Comparison of ENCODE assay signal across 13 cellular contexts in genomic region chr1:66676616-66677298, GRCh38.
A peak's percentile ranks its signal among the peaks of the same experiment; 100 is the strongest.
DNase-seq lines count a peak whose midpoint lies in the region; ATAC-seq, FAIRE-seq and TF ChIP-seq lines count a peak whose summit lies in the region.
"Had no signal": no experiment of that assay in that cellular context is flagged by ENCODE, and none has a peak within 500 bp of the region (broad histone marks: within the 10 kb centered on the region; RNA-seq: fewer than 3 reads in every experiment).

No MANE protein-coding gene starts in this region.

- peak overlapping the region; percentile 32; the same call in 1 of the 2 replicates for H3K4me2 ChIP-seq in SK-N-SH
- H3K4me2 ChIP-seq: BLaER1 treated with 17β-estradiol and CSF1 and Interleukin-3, amounts not matched to agents 10 nM and 100 nM had no signal

- peak overlapping the region; percentile 56; the same call in 1 of the 2 replicates for H3K9ac ChIP-seq in SK-N-SH
- H3K9ac ChIP-seq: BLaER1 treated with 17β-estradiol and CSF1 and Interleukin-3, amounts not matched to agents 10 nM and 100 nM had no signal

- FAIRE-seq in pancreas (lab: Jason Lieb, UNC) = no peak

- no peaks in the 10 kb centered on the region for H3K9me3 ChIP-seq in SK-N-SH
- no peaks in the 10 kb centered on the region for H3K9me3 ChIP-seq in pancreas
- H3K9me3 ChIP-seq: BLaER1 treated with 17β-estradiol and CSF1 and Interleukin-3, amounts not matched to agents 10 nM and 100 nM; right lobe of liver had no signal

- H3K27ac ChIP-seq in SK-N-SH (ENCODE audit: low read depth in 2 of 2, low read length in 1 of 2) (peak overlapping the region in 1 of 2 experiments; percentile 95; a peak in 3 of 4 replicates), pancreas (no peak overlapping the region)
- H3K27ac ChIP-seq: BLaER1 treated with 17β-estradiol and CSF1 and Interleukin-3, amounts not matched to agents 10 nM and 100 nM; right lobe of liver; VCaP had no signal

- intact Hi-C loops in pancreas (cut with DNase I) = no loop called here

- peaks cover 33% of the 10 kb centered on the region for H3F3A ChIP-seq in SK-N-SH (replicated peaks; ENCODE audit: insufficient read depth)

- H3K9me2 ChIP-seq in SK-N-SH = no peaks in the 10 kb centered on the region

- no peak for TF ChIP-seq CTCF in AG09309 (IDR thresholded peaks at IDR 0.05; ENCODE audit: control insufficient read depth, insufficient read depth, low read depth, low read length, missing control alignments)
- no peak for TF ChIP-seq CTCF in SK-N-SH (IDR thresholded peaks at IDR 0.05)
- TF ChIP-seq CTCF in fibroblast of villous mesenchyme (IDR thresholded peaks at IDR 0.05; ENCODE audit: insufficient read depth, low read depth, low read length) = no peak
- TF ChIP-seq CTCF in pancreas (IDR thresholded peaks at IDR 0.05) = no peak

- DNase-seq in AG09309 (ENCODE audit: low read depth) (peak; percentile 87), SK-N-SH (no peak), fibroblast of villous mesenchyme (ENCODE audit: low read depth) (peak; percentile 94), pancreas (no peak), NCI-H82 (lab: John Stamatoyannopoulos, UW) (no peak), cerebellar nuclear complex (lab: John Stamatoyannopoulos, UW) (no peak)
- DNase-seq in effector CD8-positive, alpha-beta T cell (lab: John Stamatoyannopoulos, UW) = no peak
- DNase-seq: effector memory CD8-positive, alpha-beta T cell; right lobe of liver had no signal

- TF ChIP-seq EP300 in SK-N-SH (IDR thresholded peaks at IDR 0.05; ENCODE audit: borderline replicate concordance in 1 of 2, low read depth in 1 of 2, low read length in 1 of 2) = no peak

- H3K27me3 ChIP-seq in SK-N-SH (ENCODE audit: insufficient read depth) (no peaks in the 10 kb centered on the region), pancreas (no peaks in the 10 kb centered on the region)
- H3K27me3 ChIP-seq: BLaER1 treated with 17β-estradiol and CSF1 and Interleukin-3, amounts not matched to agents 10 nM and 100 nM; right lobe of liver had no signal

- H2AFZ ChIP-seq in SK-N-SH (ENCODE audit: low read depth) = peak overlapping the region; percentile 47

- ATAC-seq in pancreas = peak in 3 of 4 donors; percentile 42 to 57 (median 56)
- ATAC-seq in HG02588 (IDR thresholded peaks at IDR 0.05; ENCODE audit: unreplicated experiment) = no peak
- ATAC-seq: effector memory CD8-positive, alpha-beta T cell; left lobe of liver; right lobe of liver had no signal

- H3K4me1 ChIP-seq in SK-N-SH (ENCODE audit: control insufficient read depth in 1 of 2, insufficient read depth in 2 of 2, low read depth in 1 of 2, low read length in 1 of 2) (peaks cover 0 to 26% of the 10 kb centered on the region in 2 experiments; a peak in 2 of 4 replicates), pancreas (no peaks in the 10 kb centered on the region)
- H3K4me1 ChIP-seq: right lobe of liver had no signal

- no peaks in the 10 kb centered on the region for H3K79me2 ChIP-seq in SK-N-SH (ENCODE audit: insufficient read depth)

- POLR2A ChIA-PET in SK-N-SH (lab: Yijun Ruan, JAX) = no interaction called here

- no peaks in the 10 kb centered on the region for H4K20me1 ChIP-seq in SK-N-SH (ENCODE audit: insufficient read depth)
- H4K20me1 ChIP-seq: BLaER1 treated with 17β-estradiol and CSF1 and Interleukin-3, amounts not matched to agents 10 nM and 100 nM had no signal

- WGBS in SK-N-SH (ENCODE audit: low lambda C conversion rate) = 32% methylated on average over 3 of the region's 3 CpGs
- WGBS in pancreas, 2 donors = 60 to 62% methylated on average over 3 of the region's 3 CpGs

- no peak for TF ChIP-seq RAD21 in SK-N-SH (IDR thresholded peaks at IDR 0.05; ENCODE audit: low read length)

- CTCF ChIA-PET in SK-N-SH (lab: Yijun Ruan, JAX) = interaction anchor here (0.7 kb wide), 1 partner anchor 19 kb away, joined by 3 read pairs; no protein-coding TSS in a partner anchor

- H3K4me3 ChIP-seq in AG09309 (ENCODE audit: control insufficient read depth, low read depth, low read length) (no peak overlapping the region), SK-N-SH (ENCODE audit: low read depth in 2 of 2, low read length in 1 of 2) (no peak overlapping the region; a peak in 1 of 4 replicates), fibroblast of villous mesenchyme (ENCODE audit: low read depth, low read length) (no peak overlapping the region), pancreas (no peak overlapping the region)
- H3K4me3 ChIP-seq: BLaER1 treated with 17β-estradiol and CSF1 and Interleukin-3, amounts not matched to agents 10 nM and 100 nM; right lobe of liver had no signal

- H3K36me3 ChIP-seq in SK-N-SH (replicated peaks in 1 of 2; ENCODE audit: control insufficient read depth in 1 of 2, insufficient read depth in 2 of 2, low read length in 1 of 2) = peaks cover 20 to 71% of the 10 kb centered on the region in 2 experiments
- no peaks in the 10 kb centered on the region for H3K36me3 ChIP-seq in pancreas
- H3K36me3 ChIP-seq: BLaER1 treated with 17β-estradiol and CSF1 and Interleukin-3, amounts not matched to agents 10 nM and 100 nM; right lobe of liver had no signal

TF ChIP-seq in SK-N-SH, 30 proteins besides CTCF, POLR2A, EP300 and RAD21:
- TF ChIP-seq ZBTB33 (IDR thresholded peaks at IDR 0.05; ENCODE audit: borderline replicate concordance, low read depth) (no peak), NRF1 (IDR thresholded peaks at IDR 0.05; ENCODE audit: low read depth, low read length) (no peak), TCF12 (IDR thresholded peaks at IDR 0.05) (peak; percentile 41), FOSL2 (IDR thresholded peaks at IDR 0.05; ENCODE audit: borderline replicate concordance, low read depth) (peak; percentile 52; the same call in 1 of the 2 replicates), JUND (IDR thresholded peaks at IDR 0.05) (peak; percentile 22; the same call in 1 of the 2 replicates), NFIC (IDR thresholded peaks at IDR 0.05; ENCODE audit: borderline replicate concordance) (peak; percentile 17; the same call in 1 of the 2 replicates), MXI1 (IDR thresholded peaks at IDR 0.05; ENCODE audit: low read depth, low read length) (no peak)
- TF ChIP-seq, protein P1, sequence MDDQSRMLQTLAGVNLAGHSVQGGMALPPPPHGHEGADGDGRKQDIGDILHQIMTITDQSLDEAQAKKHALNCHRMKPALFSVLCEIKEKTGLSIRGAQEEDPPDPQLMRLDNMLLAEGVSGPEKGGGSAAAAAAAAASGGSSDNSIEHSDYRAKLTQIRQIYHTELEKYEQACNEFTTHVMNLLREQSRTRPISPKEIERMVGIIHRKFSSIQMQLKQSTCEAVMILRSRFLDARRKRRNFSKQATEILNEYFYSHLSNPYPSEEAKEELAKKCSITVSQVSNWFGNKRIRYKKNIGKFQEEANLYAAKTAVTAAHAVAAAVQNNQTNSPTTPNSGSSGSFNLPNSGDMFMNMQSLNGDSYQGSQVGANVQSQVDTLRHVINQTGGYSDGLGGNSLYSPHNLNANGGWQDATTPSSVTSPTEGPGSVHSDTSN (IDR thresholded peaks at IDR 0.05) = 0 out of 2 replicates have a peak, but pooled peaks have one; percentile 26

Comparison
In these comparisons a context has a peak if more than half of its experiments do, and no peak if none do; other contexts are left out.
1. DNase-seq: peak in AG09309 (single experiment) and fibroblast of villous mesenchyme (single experiment); none in SK-N-SH (single experiment), pancreas (0 of 6), NCI-H82 (single experiment), cerebellar nuclear complex (0 of 2) and effector CD8-positive, alpha-beta T cell (single experiment).